Comparison of ENCODE assay signal across 8 cellular contexts in genomic region chr15:40695469-40695910, GRCh38. TPM values are rescaled to one million over a fixed set of nuclear protein-coding genes. Genes with fewer than 3 reads are reported as not detected.
DNase-seq lines count a peak whose midpoint lies in the region; ATAC-seq, FAIRE-seq and TF ChIP-seq lines count a peak whose summit lies in the region.

No MANE protein-coding gene starts in this region.

- H3K9me1 ChIP-seq in keratinocyte (ENCODE audit: control insufficient read depth, extremely low read depth, insufficient read depth, low read length) = peaks cover 2% of the 10 kb centered on the region

- H3K79me2 ChIP-seq in keratinocyte (ENCODE audit: control insufficient read depth, insufficient read depth, low read length) = peaks cover 25% of the 10 kb centered on the region

- H3K4me3 ChIP-seq in BE2C (ENCODE audit: low read depth, low read length) = peak overlapping the region; percentile 98
- peak overlapping the region; percentile 89 to 93 (median 92) for H3K4me3 ChIP-seq in keratinocyte (ENCODE audit: control insufficient read depth in 2 of 3, extremely low read depth in 1 of 3, insufficient read depth in 2 of 3, low read depth in 1 of 3, low read length in 3 of 3)
- peak overlapping the region; percentile 57 to 99 (median 86) for H3K4me3 ChIP-seq in subcutaneous abdominal adipose tissue (ENCODE audit: low read depth in 1 of 5, low read length in 5 of 5)

- H3K4me1 ChIP-seq in BE2C = no peaks in the 10 kb centered on the region
- peaks cover 13% of the 10 kb centered on the region for H3K4me1 ChIP-seq in keratinocyte (ENCODE audit: control insufficient read depth, extremely low read depth, insufficient read depth, low read length)
- H3K4me1 ChIP-seq in subcutaneous abdominal adipose tissue (ENCODE audit: control insufficient read depth in 5 of 5, insufficient read depth in 5 of 5, low read length in 5 of 5) = peaks cover 2 to 21% (median 18%) of the 10 kb centered on the region in 5 donors

- H3K27me3 ChIP-seq in BE2C = no peaks in the 10 kb centered on the region
- no peaks in the 10 kb centered on the region for H3K27me3 ChIP-seq in keratinocyte (ENCODE audit: control insufficient read depth, extremely low read depth, insufficient read depth, low read length)
- no peaks in the 10 kb centered on the region for H3K27me3 ChIP-seq in subcutaneous abdominal adipose tissue (ENCODE audit: control insufficient read depth in 5 of 5, insufficient read depth in 4 of 5, low read length in 5 of 5)

- peak overlapping the region; percentile 91 for H2AFZ ChIP-seq in keratinocyte (ENCODE audit: control insufficient read depth, low read length)

- H3K9ac ChIP-seq in keratinocyte (ENCODE audit: control insufficient read depth, extremely low read depth, insufficient read depth, low read length) (peak overlapping the region; percentile 96), subcutaneous abdominal adipose tissue (ENCODE audit: low read length in 5 of 5) (peak overlapping the region in 4 of 5 donors; percentile 24 to 98 (median 90))

- H3K9me3 ChIP-seq in BE2C = no peaks in the 10 kb centered on the region
- no peaks in the 10 kb centered on the region for H3K9me3 ChIP-seq in keratinocyte (ENCODE audit: control insufficient read depth, low read depth, low read length)
- no peaks in the 10 kb centered on the region for H3K9me3 ChIP-seq in subcutaneous abdominal adipose tissue (ENCODE audit: control insufficient read depth in 5 of 5, low read length in 5 of 5)

- peak overlapping the region; percentile 93 for H3K4me2 ChIP-seq in keratinocyte (ENCODE audit: control insufficient read depth, extremely low read depth, insufficient read depth, low read depth, low read length)

- TF ChIP-seq CTCF in BE2C (IDR thresholded peaks at IDR 0.05; ENCODE audit: low read depth, low read length) = no peak
- TF ChIP-seq CTCF in keratinocyte (optimal IDR thresholded peaks at IDR 0.05 in 1 of 3, IDR thresholded peaks at IDR 0.05 in 1 of 3, conservative IDR thresholded peaks at IDR 0.05 in 1 of 3; ENCODE audit: extremely low read depth in 1 of 3, insufficient read depth in 2 of 3, low read length in 3 of 3) = no peak

- H3K36me3 ChIP-seq in BE2C = peaks cover 16% of the 10 kb centered on the region
- peaks cover 3 to 4% of the 10 kb centered on the region in 2 experiments for H3K36me3 ChIP-seq in keratinocyte (ENCODE audit: control insufficient read depth in 2 of 2, extremely low read depth in 1 of 2, insufficient read depth in 2 of 2, low read length in 2 of 2)
- peaks cover 0 to 8% (median 7%) of the 10 kb centered on the region in 5 donors for H3K36me3 ChIP-seq in subcutaneous abdominal adipose tissue (ENCODE audit: control insufficient read depth in 5 of 5, insufficient read depth in 5 of 5, low read length in 5 of 5)

- FAIRE-seq in keratinocyte (lab: Jason Lieb, UNC) = no peak

- dilution Hi-C loops in keratinocyte (cut with MboI; ENCODE audit: extremely low pct_ligation_motif_present, low sequenced_read_pairs) = no loop called here

- ATAC-seq in GM19438 (IDR thresholded peaks at IDR 0.05; ENCODE audit: low read depth, unreplicated experiment) = peak; percentile 20

- no peaks in the 10 kb centered on the region for H4K20me1 ChIP-seq in keratinocyte (ENCODE audit: control insufficient read depth, extremely low read depth, insufficient read depth, low read length)

- DNase-seq in BE2C (no peak), HPDE6-E6E7 (ENCODE audit: extremely low spot score) (peak; percentile 32), astrocyte of the hippocampus (ENCODE audit: low read depth, low spot score) (peak; percentile 43), keratinocyte (ENCODE audit: low read depth, low spot score) (no peak), middle frontal gyrus (ENCODE audit: extremely low spot score, low spot score) (no peak), islet precursor cell (no peak)

- H3K27ac ChIP-seq in keratinocyte (ENCODE audit: control insufficient read depth, insufficient read depth, low read length) (peak overlapping the region; percentile 95), subcutaneous abdominal adipose tissue (ENCODE audit: low read depth, low read length) (peak overlapping the region; percentile 96)

RNA-seq across cellular contexts. Expression of gene RAD51, which starts 0.5 kb away (rescaled TPM):
- polyA plus RNA-seq in BE2C (2012; ENCODE audit: insufficient read depth, insufficient read length, low read depth) = 5.4 TPM
- polyA plus RNA-seq in keratinocyte = 2.0 to 7.4 TPM (median 6.9 TPM) in 3 replicates
- not detected for polyA plus RNA-seq in keratinocyte (2011; ENCODE audit: low read depth)
- polyA plus RNA-seq in keratinocyte (2011; cell fraction: cytosol; rRNA removed) = 2.8 and 3.4 TPM in 2 replicates
- polyA plus RNA-seq in keratinocyte (2011; cell fraction: nucleus; rRNA removed) = 2.3 and 3.6 TPM in 2 replicates
- polyA plus RNA-seq in keratinocyte (2012; ENCODE audit: low replicate concordance) = 0.66 and 8.4 TPM in 2 replicates
- polyA minus RNA-seq in keratinocyte = 4.4 to 16.3 TPM (median 8.4 TPM) in 3 replicates
- 2.3 TPM for polyA minus RNA-seq in keratinocyte (2011; cell fraction: cytosol; rRNA and poly(A)+ RNA removed)
- 1.4 and 1.9 TPM in 2 replicates for polyA minus RNA-seq in keratinocyte (2011; cell fraction: nucleus; rRNA and poly(A)+ RNA removed)

RNA-seq across cellular contexts. Expression of gene RMDN3, which starts 59.6 kb away (rescaled TPM):
- polyA plus RNA-seq in BE2C (2012; ENCODE audit: insufficient read depth, insufficient read length, low read depth) = 135 TPM
- polyA plus RNA-seq in keratinocyte = 22.2 to 23.0 TPM (median 22.2 TPM) in 3 replicates
- 28.4 TPM for polyA plus RNA-seq in keratinocyte (2011; ENCODE audit: low read depth)
- polyA plus RNA-seq in keratinocyte (2011; cell fraction: cytosol; rRNA removed) = 16.8 and 18.4 TPM in 2 replicates
- 46.3 and 51.4 TPM in 2 replicates for polyA plus RNA-seq in keratinocyte (2011; cell fraction: nucleus; rRNA removed)
- polyA plus RNA-seq in keratinocyte (2012; ENCODE audit: low replicate concordance) = 22.8 and 24.5 TPM in 2 replicates
- polyA minus RNA-seq in keratinocyte = 9.7 to 20.6 TPM (median 13.9 TPM) in 3 replicates
- polyA minus RNA-seq in keratinocyte (2011; cell fraction: cytosol; rRNA and poly(A)+ RNA removed) = 21.9 TPM
- 16.2 and 19.2 TPM in 2 replicates for polyA minus RNA-seq in keratinocyte (2011; cell fraction: nucleus; rRNA and poly(A)+ RNA removed)

Comparison
In these comparisons a context has a peak if more than half of its experiments do, and no peak if none do; other contexts are left out.
1. DNase-seq: peak in HPDE6-E6E7 (single experiment) and astrocyte of the hippocampus (single experiment); none in BE2C (single experiment), keratinocyte (single experiment), middle frontal gyrus (single experiment) and islet precursor cell (single experiment).
2. Peak in every context shown above with its lines, with median percentiles within 50 percentile points of each other: H3K4me3 ChIP-seq.